9 cellular contexts compared by ENCODE assay signal in genomic region chr9:135960328-135961276, GRCh38. TPM values are rescaled to one million over a fixed set of nuclear protein-coding genes. Genes with fewer than 3 reads are reported as not detected.
DNase-seq lines count a peak whose midpoint lies in the region; ATAC-seq, FAIRE-seq and TF ChIP-seq lines count a peak whose summit lies in the region.
"Had no signal": no experiment of that assay in that cellular context is flagged by ENCODE, and none has a peak within 500 bp of the region (broad histone marks: within the 10 kb centered on the region; RNA-seq: fewer than 3 reads in every experiment).

No MANE protein-coding gene starts in this region.

- no peak overlapping the region for H2BK20ac ChIP-seq in H1 (ENCODE audit: low read length)

- FAIRE-seq in H1 (lab: Jason Lieb, UNC) = no peak
- FAIRE-seq: G401.6 had no signal

- H3K9me3 ChIP-seq in H1 (ENCODE audit: insufficient read depth in 2 of 2, low read depth in 1 of 2, low read length in 1 of 2) (no peaks in the 10 kb centered on the region), mucosa of stomach (ENCODE audit: control insufficient read depth, low read length) (no peaks in the 10 kb centered on the region)

- H3K79me2 ChIP-seq in H1 (ENCODE audit: control insufficient read depth in 1 of 2, insufficient read depth in 2 of 2, low read length in 2 of 2) = peaks cover 5 to 44% of the 10 kb centered on the region in 2 experiments

- H3K23me2 ChIP-seq in H1 (ENCODE audit: low read depth, low read length) = peaks cover 1% of the 10 kb centered on the region

- H2BK15ac ChIP-seq in H1 (ENCODE audit: low read length) = no peak overlapping the region

- POLR2A ChIA-PET in H1 (lab: Charles Lee; ENCODE audit: partially characterized antibody) = interaction anchor here (0.8 to 1.9 kb wide), 4 partner anchors 9 to 172 kb away, joined by 3 to 5 read pairs (median 3); no protein-coding TSS in a partner anchor

- H3K23ac ChIP-seq in H1 (ENCODE audit: insufficient read length) = no peak overlapping the region

- H3K4me3 ChIP-seq in H1 (ENCODE audit: extremely low read depth in 1 of 4, insufficient read depth in 2 of 4, low read depth in 3 of 4, low read length in 4 of 4) (peak overlapping the region; percentile 76 to 90 (median 82)), mucosa of stomach (ENCODE audit: low read length) (peak overlapping the region; percentile 63)

- DNase-seq in NCI-H748 (lab: John Stamatoyannopoulos, UW; ENCODE audit: unreplicated experiment) (peak; percentile 40), NCI-H748 treated with DMSO at 0.1 percent for 48 hours (lab: John Stamatoyannopoulos, UW) (no peak), RPMI8226 (peak; percentile 35), H1 (ENCODE audit: low read depth in 1 of 2, low spot score in 2 of 2) (no peak), NCI-H1694 (lab: John Stamatoyannopoulos, UW) (no peak)

- WGBS in H1 (ENCODE audit: extremely low coverage in 1 of 2, insufficient coverage in 1 of 2, insufficient read length in 1 of 2, insufficient replicate concordance in 2 of 2, low coverage in 1 of 2, low lambda C conversion rate in 2 of 2, missing lambda C conversion rate in 1 of 2), 2 experiments = 12% methylated on average over 45 of the region's 77 CpGs; no CpG with 5 or more reads in 1 of the 2 experiments

- TF ChIP-seq RAD21 in H1 (IDR thresholded peaks at IDR 0.05 in 1 of 2, conservative IDR thresholded peaks at IDR 0.05 in 1 of 2; ENCODE audit: low read depth in 2 of 2, low read length in 2 of 2) = no peak

- CTCF ChIA-PET in H1 (lab: Charles Lee; ENCODE audit: partially characterized antibody) = interaction anchor here (0.7 to 1.8 kb wide), 11 partner anchors 8 to 177 kb away, joined by 3 to 5 read pairs (median 3); no protein-coding TSS in a partner anchor

- H4K91ac ChIP-seq in H1 (replicated peaks; ENCODE audit: insufficient read length, low read length) = no peak overlapping the region

- peak; percentile 17 for ATAC-seq in HG02870 (IDR thresholded peaks at IDR 0.05; ENCODE audit: unreplicated experiment)
- no peak for ATAC-seq in GM18858 (IDR thresholded peaks at IDR 0.05; ENCODE audit: unreplicated experiment)

- no peak overlapping the region for H2AFZ ChIP-seq in H1 (ENCODE audit: low read length)

- peaks cover 11% of the 10 kb centered on the region for H3K79me1 ChIP-seq in H1 (ENCODE audit: low read depth, low read length)

- no peaks in the 10 kb centered on the region for H3K27me3 ChIP-seq in H1 (replicated peaks in 1 of 4; ENCODE audit: control insufficient read depth in 3 of 4, extremely low read depth in 1 of 4, insufficient read depth in 3 of 4, low read length in 3 of 4)
- no peaks in the 10 kb centered on the region for H3K27me3 ChIP-seq in mucosa of stomach (ENCODE audit: control insufficient read depth, insufficient read depth, low read length)

- H2BK120ac ChIP-seq in H1 (replicated peaks; ENCODE audit: low read depth, low read length) = no peak overlapping the region

- TF ChIP-seq CTCF in H1 (IDR thresholded peaks at IDR 0.05; ENCODE audit: control extremely low read depth in 1 of 3, insufficient read depth in 1 of 3, low read depth in 1 of 3, low read length in 3 of 3) = no peak

- H4K8ac ChIP-seq in H1 (ENCODE audit: extremely low read depth, insufficient read depth, low read length) = no peak overlapping the region

- H4K5ac ChIP-seq in H1 (ENCODE audit: insufficient read length, low read depth, low read length) = peak overlapping the region; percentile 20

- H3K9ac ChIP-seq in H1 (replicated peaks in 1 of 4; ENCODE audit: extremely low read depth in 1 of 4, low read depth in 3 of 4, low read length in 3 of 4) = peak overlapping the region; percentile 21 to 73 (median 52); a peak in 6 of 7 replicates
- H3K9ac ChIP-seq in mucosa of stomach (ENCODE audit: low read length) = peak overlapping the region; percentile 78

- no peak overlapping the region for H3K56ac ChIP-seq in H1 (replicated peaks; ENCODE audit: insufficient read length, low read depth, low read length)

- no peak overlapping the region; the same call in 1 of the 2 replicates for H2BK5ac ChIP-seq in H1 (ENCODE audit: low read depth, low read length)

- 0 out of 2 replicates have a peak overlapping the region, but pooled peaks have one; percentile 37 for H3K27ac ChIP-seq in H1 (ENCODE audit: low read depth, low read length)

- peak overlapping the region; percentile 48 for H3K18ac ChIP-seq in H1 (ENCODE audit: extremely low read depth, low read length)

- H4K20me1 ChIP-seq in H1 (replicated peaks in 1 of 2; ENCODE audit: control insufficient read depth in 1 of 2, insufficient read depth in 2 of 2, low read length in 2 of 2) = peaks cover 7 to 11% of the 10 kb centered on the region in 2 experiments

- no peak for TF ChIP-seq POLR2A in H1 (IDR thresholded peaks at IDR 0.05; ENCODE audit: control extremely low read depth in 1 of 2, low read depth in 2 of 2, low read length in 2 of 2)

- H3K14ac ChIP-seq in H1 (ENCODE audit: insufficient read length) = no peak overlapping the region

- no peak overlapping the region for H2BK12ac ChIP-seq in H1 (ENCODE audit: low read depth, low read length)

- peak overlapping the region; percentile 78 to 92 for H3K4me2 ChIP-seq in H1 (ENCODE audit: insufficient read depth in 1 of 2, low read depth in 2 of 2, low read length in 2 of 2)

- no peak overlapping the region for H3K4ac ChIP-seq in H1 (replicated peaks; ENCODE audit: insufficient read length, low read depth, low read length)

- H3K36me3 ChIP-seq in H1 (ENCODE audit: control insufficient read depth in 2 of 4, insufficient read depth in 4 of 4, low read length in 3 of 4) (no peaks in the 10 kb centered on the region), mucosa of stomach (ENCODE audit: control insufficient read depth, insufficient read depth, low read length) (no peaks in the 10 kb centered on the region)

- TF ChIP-seq EP300 in H1 (IDR thresholded peaks at IDR 0.05; ENCODE audit: borderline replicate concordance in 1 of 2, low read depth in 2 of 2, low read length in 2 of 2) = no peak

- peaks cover 4 to 7% (median 5%) of the 10 kb centered on the region in 4 experiments; a peak in 5 of 7 replicates for H3K4me1 ChIP-seq in H1 (replicated peaks in 1 of 4; ENCODE audit: control insufficient read depth in 3 of 4, insufficient read depth in 4 of 4, low read length in 3 of 4)
- peaks cover 13% of the 10 kb centered on the region for H3K4me1 ChIP-seq in mucosa of stomach (ENCODE audit: control insufficient read depth, insufficient read depth, low read length)

- H2AK5ac ChIP-seq in H1 (ENCODE audit: low read depth, low read length) = no peak overlapping the region

TF ChIP-seq in H1, 55 proteins besides CTCF, POLR2A, EP300 and RAD21 (continues in another document):
- TF ChIP-seq GABPA (IDR thresholded peaks at IDR 0.05; ENCODE audit: borderline replicate concordance, insufficient read depth, low read length) (0 out of 2 replicates have a peak, but pooled peaks have one; percentile 28), PHF8 (conservative IDR thresholded peaks at IDR 0.05; ENCODE audit: low read depth, low read length) (peak; percentile 35; the same call in 1 of the 2 replicates)

RNA-seq across cellular contexts. Expression of gene UBAC1, which starts 0.6 kb away (rescaled TPM):
- 59.3 and 63.1 TPM in 2 replicates for total RNA-seq in H1 (2021; fragmentation: NEBNext Ultra II Directional; extraction: Animal tissue kit (Norgen Biotek cat#: 25700))
- 85.2 and 105 TPM in 2 replicates for polyA plus RNA-seq in H1 (2011; rRNA removed)
- polyA plus RNA-seq in H1 (2011; cell fraction: cytosol; rRNA removed) = 74.8 TPM
- polyA plus RNA-seq in H1 (2011; cell fraction: nucleus; rRNA removed) = 68.0 TPM
- polyA plus RNA-seq in H1 (2012, experiment 1 of 2) = 40.4 to 56.7 TPM (median 50.5 TPM) in 4 replicates
- 65.3 TPM for polyA plus RNA-seq in H1 (2012, experiment 2 of 2)
- polyA plus RNA-seq in H1 (2013, experiment 1 of 2) = 51.1 TPM
- 54.0 TPM for polyA plus RNA-seq in H1 (2013, experiment 2 of 2)
- 21.6 and 41.3 TPM in 2 replicates for polyA minus RNA-seq in H1 (2011; rRNA and poly(A)+ RNA removed)
- polyA minus RNA-seq in H1 (2011; cell fraction: cytosol; rRNA and poly(A)+ RNA removed) = 26.6 TPM
- polyA minus RNA-seq in H1 (2011; cell fraction: nucleus; rRNA and poly(A)+ RNA removed) = 19.2 TPM

RNA-seq across cellular contexts. Expression of gene CAMSAP1, which starts 53.3 kb away (rescaled TPM):
- 43.1 and 44.0 TPM in 2 replicates for total RNA-seq in H1 (2021; fragmentation: NEBNext Ultra II Directional; extraction: Animal tissue kit (Norgen Biotek cat#: 25700))
- 13.4 and 14.4 TPM in 2 replicates for polyA plus RNA-seq in H1 (2011; rRNA removed)
- 10.7 TPM for polyA plus RNA-seq in H1 (2011; cell fraction: cytosol; rRNA removed)
- 29.4 TPM for polyA plus RNA-seq in H1 (2011; cell fraction: nucleus; rRNA removed)
- polyA plus RNA-seq in H1 (2012, experiment 1 of 2) = 18.7 to 25.2 TPM (median 22.4 TPM) in 4 replicates
- polyA plus RNA-seq in H1 (2012, experiment 2 of 2) = 5.8 TPM
- 19.1 TPM for polyA plus RNA-seq in H1 (2013, experiment 1 of 2)
- polyA plus RNA-seq in H1 (2013, experiment 2 of 2) = 17.7 TPM
- polyA minus RNA-seq in H1 (2011; rRNA and poly(A)+ RNA removed) = 29.0 and 30.8 TPM in 2 replicates
- polyA minus RNA-seq in H1 (2011; cell fraction: cytosol; rRNA and poly(A)+ RNA removed) = 64.3 TPM
- polyA minus RNA-seq in H1 (2011; cell fraction: nucleus; rRNA and poly(A)+ RNA removed) = 31.5 TPM

Comparison
In these comparisons a context has a peak if more than half of its experiments do, and no peak if none do; other contexts are left out.
1. DNase-seq: peak in NCI-H748 (single experiment) and RPMI8226 (single experiment); none in NCI-H748 treated with DMSO at 0.1 percent for 48 hours (single experiment), H1 (0 of 2) and NCI-H1694 (single experiment).